ENCODE assay signal across 1 cellular context in genomic region chr11:57150454-57150917, GRCh38.
TF ChIP-seq lines count a peak whose summit lies in the region.

No MANE protein-coding gene starts in this region.

TF ChIP-seq in SK-N-SH, 30 proteins besides CTCF, POLR2A, EP300 and RAD21 (continued from another document):
- TF ChIP-seq REST (IDR thresholded peaks at IDR 0.05; ENCODE audit: low read depth, low read length): peak; percentile 82; the same call in 1 of the 2 replicates
- TF ChIP-seq MAX (IDR thresholded peaks at IDR 0.05; ENCODE audit: low read depth): no peak
- TF ChIP-seq USF2 (IDR thresholded peaks at IDR 0.05; ENCODE audit: borderline replicate concordance, low read depth, low read length): no peak
- peak; percentile 65 for TF ChIP-seq CHD2 (IDR thresholded peaks at IDR 0.05; ENCODE audit: low read length, partially characterized antibody)
- peak; percentile 21; the same call in 1 of the 2 replicates for TF ChIP-seq NFIC (IDR thresholded peaks at IDR 0.05; ENCODE audit: borderline replicate concordance)
